Comparison of ENCODE assay signal across 11 cellular contexts in the genomic region with DNA sequence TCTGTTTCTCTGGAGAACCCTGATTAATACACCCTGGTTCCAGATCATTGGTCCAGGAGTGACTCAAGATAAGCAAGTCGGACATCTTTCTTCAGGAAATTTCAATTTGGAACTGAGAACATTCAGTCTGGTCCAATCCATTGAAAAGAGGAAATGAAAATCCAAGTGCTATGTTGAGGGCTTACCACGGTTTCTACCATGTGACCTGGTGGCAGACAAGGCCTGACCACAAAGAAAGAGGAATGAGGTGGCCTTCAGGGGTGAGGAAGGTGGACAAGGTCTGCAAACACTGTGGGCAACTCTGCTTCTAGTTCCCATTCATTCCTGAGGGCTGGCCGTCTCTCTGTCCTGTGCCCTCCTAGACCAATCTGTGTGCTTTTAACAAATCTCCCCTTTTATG.
A peak's percentile ranks its signal among the peaks of the same experiment; 100 is the strongest.
DNase-seq lines count a peak whose midpoint lies in the region; ATAC-seq and TF ChIP-seq lines count a peak whose summit lies in the region.
"Had no signal": no experiment of that assay in that cellular context is flagged by ENCODE, and none has a peak within 500 bp of the region (broad histone marks: within the 10 kb centered on the region; RNA-seq: fewer than 3 reads in every experiment).

No MANE protein-coding gene starts in this region.

- in situ Hi-C loops in mammary epithelial cell (cut with MboI; ENCODE audit: low sequenced_read_pairs in 2 of 2), result no loop called here

- peaks cover 0 to 9% (median 4%) of the 10 kb centered on the region in 5 donors for H3K27me3 Mint-ChIP-seq in naive thymus-derived CD4-positive, alpha-beta T cell

- H3K36me3 ChIP-seq in naive thymus-derived CD4-positive, alpha-beta T cell (ENCODE audit: control insufficient read depth in 2 of 3, insufficient read depth in 3 of 3, low read length in 3 of 3), result no peaks in the 10 kb centered on the region
- no peaks in the 10 kb centered on the region for H3K36me3 ChIP-seq in left ventricle myocardium inferior
- H3K36me3 ChIP-seq in mammary epithelial cell (ENCODE audit: insufficient read depth, low read length), result no peaks in the 10 kb centered on the region

- H3K9me3 Mint-ChIP-seq in naive thymus-derived CD4-positive, alpha-beta T cell, result peaks cover 0 to 5% (median 0%) of the 10 kb centered on the region in 11 donors

- no peaks in the 10 kb centered on the region for H3K79me2 ChIP-seq in mammary epithelial cell (ENCODE audit: insufficient read depth, low read length)

- CTCF ChIA-PET in naive thymus-derived CD4-positive, alpha-beta T cell (lab: Charles Lee), result no interaction called here
- CTCF ChIA-PET in mammary epithelial cell (lab: Charles Lee; ENCODE audit: low non-redundant PET), result no interaction called here

- no peaks in the 10 kb centered on the region for H3K27me3 ChIP-seq in naive thymus-derived CD4-positive, alpha-beta T cell (ENCODE audit: control insufficient read depth in 2 of 2, insufficient read depth in 2 of 2, low read length in 2 of 2)
- H3K27me3 ChIP-seq in left ventricle myocardium inferior (ENCODE audit: low read depth) (no peaks in the 10 kb centered on the region), mammary epithelial cell (ENCODE audit: insufficient read depth, low read length) (no peaks in the 10 kb centered on the region)

- no peak overlapping the region for H3K4me2 ChIP-seq in mammary epithelial cell (ENCODE audit: insufficient read depth, low read depth, low read length)

- H3K4me1 Mint-ChIP-seq in naive thymus-derived CD4-positive, alpha-beta T cell, result peaks cover 0 to 6% (median 0%) of the 10 kb centered on the region in 7 donors
- H3K4me1 Mint-ChIP-seq: activated naive CD8-positive, alpha-beta T cell treated with anti-CD3 and anti-CD28 coated beads, Interleukin-2, amount 10 ng/mL, durations not matched to agents 7 days and 5 days had no signal

- intact Hi-C loops in naive thymus-derived CD4-positive, alpha-beta T cell (cut with micrococcal nuclease), result no loop called here
- intact Hi-C loops in left ventricle myocardium inferior (cut with micrococcal nuclease) (no loop called here), mammary epithelial cell (cut with micrococcal nuclease) (no loop called here)

- H3K9ac ChIP-seq in mammary epithelial cell (ENCODE audit: insufficient read depth, low read length), result no peak overlapping the region

- H4K20me1 ChIP-seq in mammary epithelial cell (ENCODE audit: insufficient read depth, low read length), result no peaks in the 10 kb centered on the region

- peak; percentile 93 for ATAC-seq in GM18873 (IDR thresholded peaks at IDR 0.05; ENCODE audit: low FRiP score, unreplicated experiment)
- peak; percentile 96 for ATAC-seq in HG02588 (IDR thresholded peaks at IDR 0.05; ENCODE audit: unreplicated experiment)
- ATAC-seq in HG03460 (IDR thresholded peaks at IDR 0.05; ENCODE audit: unreplicated experiment), result peak; percentile 94
- ATAC-seq in naive thymus-derived CD4-positive, alpha-beta T cell, result peak; percentile 27

- no peak for TF ChIP-seq CTCF in left ventricle myocardium inferior (IDR thresholded peaks at IDR 0.05; ENCODE audit: borderline replicate concordance)
- no peak for TF ChIP-seq CTCF in mammary epithelial cell (conservative IDR thresholded peaks at IDR 0.05 in 1 of 2, IDR thresholded peaks at IDR 0.05 in 1 of 2; ENCODE audit: extremely low read depth in 1 of 2, insufficient read depth in 1 of 2, low read depth in 1 of 2, low read length in 2 of 2)

- H3K4me1 ChIP-seq in naive thymus-derived CD4-positive, alpha-beta T cell (ENCODE audit: control insufficient read depth in 2 of 2, insufficient read depth in 2 of 2, low read length in 2 of 2), result no peaks in the 10 kb centered on the region
- H3K4me1 ChIP-seq in left ventricle myocardium inferior (no peaks in the 10 kb centered on the region), mammary epithelial cell (ENCODE audit: insufficient read depth, low read length) (no peaks in the 10 kb centered on the region)

- no peak for DNase-seq in naive thymus-derived CD4-positive, alpha-beta T cell
- DNase-seq in D341Med (ENCODE audit: low spot score), result no peak
- no peak for DNase-seq in left ventricle myocardium inferior
- no peak for DNase-seq in mammary epithelial cell
- DNase-seq in HPDE6-E6E7 (ENCODE audit: extremely low spot score), result no peak
- DNase-seq: activated naive CD8-positive, alpha-beta T cell treated with anti-CD3 and anti-CD28 coated beads, Interleukin-2, amount 10 ng/mL, durations not matched to agents 7 days and 5 days had no signal

- BruUV-seq in mammary epithelial cell (replicated peaks; lab: Mats Ljungman, UMichigan), result no TSS peak

- no peak overlapping the region for H3K4me3 Mint-ChIP-seq in naive thymus-derived CD4-positive, alpha-beta T cell
- H3K4me3 Mint-ChIP-seq: activated naive CD8-positive, alpha-beta T cell treated with anti-CD3 and anti-CD28 coated beads, Interleukin-2, amount 10 ng/mL, durations not matched to agents 7 days and 5 days had no signal

- H2AFZ ChIP-seq in mammary epithelial cell (ENCODE audit: low read depth, low read length), result no peak overlapping the region

- H3K36me3 Mint-ChIP-seq in naive thymus-derived CD4-positive, alpha-beta T cell, result no peaks in the 10 kb centered on the region
- H3K36me3 Mint-ChIP-seq: activated naive CD8-positive, alpha-beta T cell treated with anti-CD3 and anti-CD28 coated beads, Interleukin-2, amount 10 ng/mL, durations not matched to agents 7 days and 5 days had no signal

- WGBS in mammary epithelial cell (ENCODE audit: low coverage, missing lambda C conversion rate), result 82% methylated on average over 3 of the region's 3 CpGs

- H3K27ac ChIP-seq in naive thymus-derived CD4-positive, alpha-beta T cell (ENCODE audit: low read depth, low read length), result no peak overlapping the region
- H3K27ac ChIP-seq in left ventricle myocardium inferior (replicated peaks) (no peak overlapping the region), mammary epithelial cell (ENCODE audit: insufficient read depth, low read depth, low read length) (no peak overlapping the region)
- H3K27ac ChIP-seq: epithelial cell of prostate, VCaP had no signal

- no peak overlapping the region for H3K27ac Mint-ChIP-seq in naive thymus-derived CD4-positive, alpha-beta T cell
- H3K27ac Mint-ChIP-seq: activated naive CD8-positive, alpha-beta T cell treated with anti-CD3 and anti-CD28 coated beads, Interleukin-2, amount 10 ng/mL, durations not matched to agents 7 days and 5 days had no signal

- dilution Hi-C loops in mammary epithelial cell (cut with HindIII; ENCODE audit: low sequenced_read_pairs), result loop anchor here (5.0 kb wide), 1 partner anchor 73 kb away; no protein-coding TSS in a partner anchor

- POLR2A ChIA-PET in naive thymus-derived CD4-positive, alpha-beta T cell (lab: Charles Lee), result no interaction called here

- H3K4me3 ChIP-seq in naive thymus-derived CD4-positive, alpha-beta T cell (ENCODE audit: low read length), result no peak overlapping the region
- H3K4me3 ChIP-seq in left ventricle myocardium inferior, result no peak overlapping the region
- no peak overlapping the region for H3K4me3 ChIP-seq in mammary epithelial cell (replicated peaks in 1 of 3; ENCODE audit: insufficient read depth in 1 of 3, low read depth in 2 of 3, low read length in 3 of 3)

- no peaks in the 10 kb centered on the region for H3K9me3 ChIP-seq in naive thymus-derived CD4-positive, alpha-beta T cell (ENCODE audit: control insufficient read depth in 2 of 3, low read length in 3 of 3)
- peaks cover 3% of the 10 kb centered on the region for H3K9me3 ChIP-seq in left ventricle myocardium inferior (replicated peaks)
- no peaks in the 10 kb centered on the region for H3K9me3 ChIP-seq in mammary epithelial cell (replicated peaks; ENCODE audit: insufficient read depth, low read length)

Comparison
In these comparisons a context has a peak if more than half of its experiments do, and no peak if none do; other contexts are left out.
1. ATAC-seq: peak in every context shown above with its lines; median percentile 96 in HG02588; 94 in HG03460; 93 in GM18873; 27 in naive thymus-derived CD4-positive, alpha-beta T cell.